28 cellular contexts compared by ENCODE assay signal in genomic region chr11:77143405-77144020, GRCh38. TPM values are rescaled to one million over a fixed set of nuclear protein-coding genes. Genes with fewer than 3 reads are reported as not detected.
"Had no signal": no experiment of that assay in that cellular context is flagged by ENCODE, and none has a peak within 500 bp of the region (broad histone marks: within the 10 kb centered on the region; RNA-seq: fewer than 3 reads in every experiment).

No MANE protein-coding gene starts in this region.

- ATAC-seq: activated CD8-positive, alpha-beta memory T cell treated with anti-CD3 and anti-CD28 coated beads, Interleukin-2, amount 10 ng/mL, durations not matched to agents 7 days and 5 days; PC-3; WTC11 had no signal

- H3K27ac Mint-ChIP-seq: activated CD8-positive, alpha-beta memory T cell treated with anti-CD3 and anti-CD28 coated beads, Interleukin-2, amount 10 ng/mL, durations not matched to agents 7 days and 5 days; activated naive CD4-positive, alpha-beta T cell treated with anti-CD3 and anti-CD28 coated beads for 36 hours; activated T-cell treated with anti-CD3 and anti-CD28 coated beads, Interleukin-2, amount 50 U/mL, for 24 hours; activated T-helper 1 cell treated with anti-CD3 and anti-CD28 coated beads, Interleukin-12 subunit alpha, Interleukin-12 subunit beta, Interleukin-2, Interleukin-4 antibody, amounts not matched to agents 30 ng/mL and 10 ng/mL and 1 ng/mL, durations not matched to agents 14 hours and 24 hours and 36 hours; T-helper 1 cell treated with Interleukin-12 subunit alpha and Interleukin-12 subunit beta and Interleukin-4 antibody, amounts not matched to agents 30 μg/mL and 1 μg/mL, for 36 hours; WTC11 had no signal

- H3K36me3 Mint-ChIP-seq: activated CD8-positive, alpha-beta memory T cell treated with anti-CD3 and anti-CD28 coated beads, Interleukin-2, amount 10 ng/mL, durations not matched to agents 7 days and 5 days; WTC11 had no signal

- H3K9me3 Mint-ChIP-seq: activated naive CD4-positive, alpha-beta T cell treated with anti-CD3 and anti-CD28 coated beads for 36 hours; activated T-cell treated with anti-CD3 and anti-CD28 coated beads, Interleukin-2, amount 50 U/mL, for 24 hours; activated T-helper 1 cell treated with anti-CD3 and anti-CD28 coated beads, Interleukin-12 subunit alpha, Interleukin-12 subunit beta, Interleukin-2, Interleukin-4 antibody, amounts not matched to agents 30 ng/mL and 10 ng/mL and 1 ng/mL, durations not matched to agents 14 hours and 24 hours and 36 hours; T-helper 1 cell treated with Interleukin-12 subunit alpha and Interleukin-12 subunit beta and Interleukin-4 antibody, amounts not matched to agents 30 μg/mL and 1 μg/mL, for 36 hours; WTC11 had no signal

- H3K4me2 ChIP-seq: KMS-11 had no signal

- H3K4me3 ChIP-seq: breast epithelium had no signal

- H3K9me3 ChIP-seq: breast epithelium had no signal

- H3K27ac ChIP-seq: breast epithelium, KMS-11 had no signal

- DNase-seq: activated CD4-positive, alpha-beta T cell treated with anti-CD3 and anti-CD28 coated beads for 48 hours; activated CD4-positive, alpha-beta T cell treated with anti-CD3 and anti-CD28 coated beads, Interleukin-2, amount 50 U/mL, for 4 hours; activated CD4-positive, CD25-positive, alpha-beta regulatory T cell treated with anti-CD3 and anti-CD28 coated beads, Interleukin-2, amount 50 U/mL, for 72 hours; activated CD8-positive, alpha-beta memory T cell treated with anti-CD3 and anti-CD28 coated beads, Interleukin-2, amount 10 ng/mL, durations not matched to agents 7 days and 5 days; activated effector memory CD4-positive, alpha-beta T cell treated with anti-CD3 and anti-CD28 coated beads, Interleukin-2, amount 50 U/mL, for 16 hours; activated naive CD4-positive, alpha-beta T cell treated with anti-CD3 and anti-CD28 coated beads for 36 hours; activated T-cell treated with anti-CD3 and anti-CD28 coated beads, Interleukin-2, amount 50 U/mL, for 24 hours; aorta; central memory CD4-positive, alpha-beta T cell; MV-4-11; NCI-H1105; NCI-H1436; NCI-H1694 treated with DMSO at 0.1 percent for 48 hours; NCI-H2029 treated with DMSO at 0.1 percent for 48 hours; NCI-H345; NCI-H510A; NCI-H69; NK-92 treated with Interleukin-12 subunit alpha and Interleukin-12 subunit beta, amount 100 ng/mL, for 24 hours; PC-3; SHP77 treated with DMSO at 0.1 percent for 48 hours; T-helper 9 cell had no signal

- H3K36me3 ChIP-seq: breast epithelium had no signal

- H3K9ac ChIP-seq: KMS-11 had no signal

- H3K4me3 Mint-ChIP-seq: activated CD8-positive, alpha-beta memory T cell treated with anti-CD3 and anti-CD28 coated beads, Interleukin-2, amount 10 ng/mL, durations not matched to agents 7 days and 5 days; activated naive CD4-positive, alpha-beta T cell treated with anti-CD3 and anti-CD28 coated beads for 36 hours; activated T-cell treated with anti-CD3 and anti-CD28 coated beads, Interleukin-2, amount 50 U/mL, for 24 hours; activated T-helper 1 cell treated with anti-CD3 and anti-CD28 coated beads, Interleukin-12 subunit alpha, Interleukin-12 subunit beta, Interleukin-2, Interleukin-4 antibody, amounts not matched to agents 30 ng/mL and 10 ng/mL and 1 ng/mL, durations not matched to agents 14 hours and 24 hours and 36 hours; T-helper 1 cell treated with Interleukin-12 subunit alpha and Interleukin-12 subunit beta and Interleukin-4 antibody, amounts not matched to agents 30 μg/mL and 1 μg/mL, for 36 hours; WTC11 had no signal

- H3K4me1 ChIP-seq: breast epithelium had no signal

RNA-seq across cellular contexts. Expression of gene MYO7A, which starts 15.5 kb away (rescaled TPM):
- total RNA-seq: activated naive CD4-positive, alpha-beta T cell treated with anti-CD3 and anti-CD28 coated beads for 36 hours had no signal

RNA-seq across cellular contexts. Expression of gene OMP, which starts 40.9 kb away (rescaled TPM):
- total RNA-seq: activated CD8-positive, alpha-beta memory T cell treated with anti-CD3 and anti-CD28 coated beads, Interleukin-2, amount 10 ng/mL, durations not matched to agents 7 days and 5 days; activated naive CD4-positive, alpha-beta T cell treated with anti-CD3 and anti-CD28 coated beads for 36 hours; activated T-helper 1 cell treated with anti-CD3 and anti-CD28 coated beads, Interleukin-12 subunit alpha, Interleukin-12 subunit beta, Interleukin-2, Interleukin-4 antibody, amounts not matched to agents 30 ng/mL and 10 ng/mL and 1 ng/mL, durations not matched to agents 14 hours and 24 hours and 36 hours; breast epithelium; MCF 10A; PC-3; SK-MEL-5; WTC11 had no signal
- polyA plus RNA-seq: aorta had no signal
